7 cellular contexts compared by ENCODE assay signal in the genomic region with DNA sequence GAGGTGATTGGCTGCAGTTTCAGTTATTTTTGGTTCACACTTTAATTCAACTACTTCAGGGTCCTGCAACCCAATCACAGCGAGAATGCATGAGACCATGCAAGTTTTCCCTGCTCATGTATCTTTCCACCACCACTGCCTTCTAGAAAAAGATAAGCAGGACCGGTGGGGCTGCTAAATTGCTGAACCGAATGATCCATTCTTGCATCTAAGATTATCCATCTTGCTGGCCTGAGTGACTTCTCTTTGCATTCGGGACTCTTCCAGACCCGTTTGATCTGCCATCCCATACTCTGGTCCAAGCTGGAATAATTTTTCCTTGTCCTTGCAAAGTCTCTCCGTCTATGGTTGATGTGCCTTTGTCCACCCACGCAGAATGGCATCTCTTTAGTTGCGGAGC.
"Had no signal": no experiment of that assay in that cellular context is flagged by ENCODE, and none has a peak within 500 bp of the region (broad histone marks: within the 10 kb centered on the region; RNA-seq: fewer than 3 reads in every experiment).

No MANE protein-coding gene starts in this region.

- H3K9me3 ChIP-seq: HAP-1 had no signal

- H3K4me3 Mint-ChIP-seq: HFFc6 had no signal

- H3K9me3 Mint-ChIP-seq: HFFc6 had no signal

- H3K9ac ChIP-seq: GM23248 had no signal

- H3K36me3 ChIP-seq: HAP-1 had no signal

- H3K27ac Mint-ChIP-seq: HFFc6 had no signal

- H3K4me3 ChIP-seq: GM23248, HAP-1, K562 had no signal

- H2AFZ ChIP-seq: GM23248 had no signal

- DNase-seq: GM23248, GOT3, H7, HFFc6, IMR-90 had no signal

- H3K4me1 ChIP-seq: HAP-1 had no signal

- H3K27ac ChIP-seq: GM23248 had no signal
